Comparison of ENCODE assay signal across 19 cellular contexts in genomic region chr9:127588740-127589506, GRCh38. TPM values are rescaled to one million over a fixed set of nuclear protein-coding genes. Genes with fewer than 3 reads are reported as not detected.
A peak's percentile ranks its signal among the peaks of the same experiment; 100 is the strongest.
DNase-seq lines count a peak whose midpoint lies in the region; ATAC-seq, FAIRE-seq and TF ChIP-seq lines count a peak whose summit lies in the region.
"Had no signal": no experiment of that assay in that cellular context is flagged by ENCODE, and none has a peak within 500 bp of the region (broad histone marks: within the 10 kb centered on the region; RNA-seq: fewer than 3 reads in every experiment).

No MANE protein-coding gene starts in this region.

- WGBS in small intestine, 3 donors: 11 to 40% (median 18%) methylated on average over 4 to 5 of the region's 5 CpGs

- H3K27ac ChIP-seq in colonic mucosa (peak overlapping the region; percentile 73), small intestine (ENCODE audit: low read depth in 1 of 2, low read length in 1 of 2) (no peak overlapping the region)
- H3K27ac ChIP-seq: BLaER1 treated with 17β-estradiol and CSF1 and Interleukin-3, amounts not matched to agents 10 nM and 100 nM; breast epithelium; RWPE1; sigmoid colon; SJSA1; tibial artery had no signal

- H3K4me3 ChIP-seq in LNCaP clone FGC (ENCODE audit: low read depth, low read length): no peak overlapping the region
- H3K4me3 ChIP-seq in colonic mucosa: no peak overlapping the region
- no peak overlapping the region for H3K4me3 ChIP-seq in small intestine (ENCODE audit: low read depth in 1 of 2, low read length in 2 of 2)
- H3K4me3 ChIP-seq: BLaER1 treated with 17β-estradiol and CSF1 and Interleukin-3, amounts not matched to agents 10 nM and 100 nM; breast epithelium; sigmoid colon; SJSA1; tibial artery had no signal

- no peak for ATAC-seq in HG02852 (IDR thresholded peaks at IDR 0.05; ENCODE audit: unreplicated experiment)
- ATAC-seq in left cardiac atrium: no peak

- H3K4me1 ChIP-seq in colonic mucosa (peaks cover 3% of the 10 kb centered on the region), small intestine (ENCODE audit: control insufficient read depth in 2 of 2, insufficient read depth in 1 of 2, low read depth in 1 of 2, low read length in 1 of 2) (peaks cover 0 to 2% of the 10 kb centered on the region in 2 donors)
- H3K4me1 ChIP-seq: breast epithelium had no signal

- H3K36me3 ChIP-seq in colonic mucosa: no peaks in the 10 kb centered on the region
- no peaks in the 10 kb centered on the region for H3K36me3 ChIP-seq in small intestine (ENCODE audit: control insufficient read depth in 2 of 2, insufficient read depth in 2 of 2, low read length in 2 of 2)
- H3K36me3 ChIP-seq: breast epithelium, sigmoid colon, SJSA1, tibial artery had no signal

- H3K9ac ChIP-seq in colonic mucosa (ENCODE audit: low read depth in 2 of 2, low read length in 2 of 2): peak overlapping the region in 1 of 2 donors; percentile 14
- H3K9ac ChIP-seq: BLaER1 treated with 17β-estradiol and CSF1 and Interleukin-3, amounts not matched to agents 10 nM and 100 nM had no signal

- no peak for TF ChIP-seq CTCF in LNCaP clone FGC (IDR thresholded peaks at IDR 0.05; ENCODE audit: control insufficient read depth, extremely low read depth, insufficient read depth)
- no peak for TF ChIP-seq CTCF in colonic mucosa (IDR thresholded peaks at IDR 0.05)

- DNase-seq in LNCaP clone FGC (ENCODE audit: low read depth) (peak; percentile 76), NCI-H524 treated with DMSO at 0.1 percent for 48 hours (lab: John Stamatoyannopoulos, UW) (peak; percentile 57), colonic mucosa (peak; percentile 55), small intestine (peak; percentile 60), mucosa of gallbladder (ENCODE audit: low spot score) (no peak), left cardiac atrium (no peak)
- DNase-seq: activated CD4-positive, alpha-beta T cell treated with anti-CD3 and anti-CD28 coated beads, Interleukin-2, amount 50 U/mL, for 1 hour; activated CD4-positive, CD25-positive, alpha-beta regulatory T cell; activated effector memory CD4-positive, alpha-beta T cell treated with Interleukin-2 at 50 U/mL for 16 hours; activated T-cell treated with anti-CD3 and anti-CD28 coated beads, Interleukin-2, amount 50 U/mL, for 1 hour; effector CD4-positive, alpha-beta T cell had no signal

- no peak for FAIRE-seq in small intestine (lab: Jason Lieb, UNC)
- FAIRE-seq: colon had no signal

- H3K9me3 ChIP-seq in colonic mucosa (no peaks in the 10 kb centered on the region), small intestine (ENCODE audit: control insufficient read depth, low read depth) (no peaks in the 10 kb centered on the region)
- H3K9me3 ChIP-seq: breast epithelium, sigmoid colon, SJSA1, tibial artery had no signal

- H3K27me3 ChIP-seq in colonic mucosa (no peaks in the 10 kb centered on the region), small intestine (ENCODE audit: control insufficient read depth in 2 of 2, insufficient read depth in 2 of 2, low read length in 2 of 2) (no peaks in the 10 kb centered on the region)
- H3K27me3 ChIP-seq: BLaER1 treated with 17β-estradiol and CSF1 and Interleukin-3, amounts not matched to agents 10 nM and 100 nM; breast epithelium; sigmoid colon; SJSA1; tibial artery had no signal

- intact Hi-C loops in colonic mucosa (cut with DNase I) (no loop called here), left cardiac atrium (cut with DNase I) (loop anchor here in 1 of 2 donors (5.0 kb wide), 1 partner anchor 87 kb away; no protein-coding TSS in a partner anchor)

RNA-seq across cellular contexts. Expression of gene STXBP1, which starts 23.2 kb away (rescaled TPM):
- total RNA-seq in colonic mucosa: 10 to 100 TPM in 1 of 2 donors, 1 to 10 TPM in 1; 8.2 to 15.8 TPM
- polyA plus RNA-seq in small intestine: 10 to 100 TPM in 1 of 3 donors, 1 to 10 TPM in 1, under 1 TPM in 1; 0.89 to 14.3 (median 1.9) TPM
- 52.8 TPM for total RNA-seq in mucosa of gallbladder
- total RNA-seq in left cardiac atrium: 10 to 100 TPM; 40.4 to 41.5 TPM

Comparison
In these comparisons a context has a peak if more than half of its experiments do, and no peak if none do; other contexts are left out.
1. DNase-seq: peak in LNCaP clone FGC (single experiment), NCI-H524 treated with DMSO at 0.1 percent for 48 hours (single experiment), colonic mucosa (single experiment) and small intestine (single experiment); none in mucosa of gallbladder (single experiment) and left cardiac atrium (single experiment).